ENCODE assay signal across 14 cellular contexts in genomic region chr12:64187370-64187769, GRCh38. TPM values are rescaled to one million over a fixed set of nuclear protein-coding genes. Genes with fewer than 3 reads are reported as not detected.
DNase-seq lines count a peak whose midpoint lies in the region; ATAC-seq, FAIRE-seq and TF ChIP-seq lines count a peak whose summit lies in the region.
"Had no signal": no experiment of that assay in that cellular context is flagged by ENCODE, and none has a peak within 500 bp of the region (broad histone marks: within the 10 kb centered on the region; RNA-seq: fewer than 3 reads in every experiment).

No MANE protein-coding gene starts in this region.

- H3K9me3 ChIP-seq in AG04450 (ENCODE audit: control insufficient read depth, insufficient read depth, low read length) = no peaks in the 10 kb centered on the region
- no peaks in the 10 kb centered on the region for H3K9me3 ChIP-seq in adipocyte (ENCODE audit: control insufficient read depth, low read length)
- H3K9me3 ChIP-seq: vagina had no signal

- no peak overlapping the region for H3K27ac Mint-ChIP-seq in activated CD4-positive, alpha-beta T cell treated with anti-CD3 and anti-CD28 coated beads, Interleukin-2, amount 10 ng/mL, durations not matched to agents 7 days and 5 days

- peaks cover 31% of the 10 kb centered on the region for H3K4me1 ChIP-seq in adipocyte (ENCODE audit: control insufficient read depth, insufficient read depth, low read length)
- H3K4me1 ChIP-seq in foreskin keratinocyte = peaks cover 24% of the 10 kb centered on the region
- H3K4me1 ChIP-seq: vagina had no signal

- ATAC-seq in foreskin keratinocyte = peak; percentile 50
- ATAC-seq in HG02588 (IDR thresholded peaks at IDR 0.05; ENCODE audit: unreplicated experiment) = no peak

- no peak for TF ChIP-seq CTCF in AG04450 (IDR thresholded peaks at IDR 0.05; ENCODE audit: low read depth, low read length)
- no peak for TF ChIP-seq CTCF in foreskin keratinocyte (conservative IDR thresholded peaks at IDR 0.05)

- DNase-seq in AG04450 (ENCODE audit: low read depth, low spot score) (no peak), HTR-8/SVneo (ENCODE audit: insufficient read length, low spot score) (peak; percentile 23), adipocyte (ENCODE audit: low read depth) (peak; percentile 64), foreskin keratinocyte (peak in 1 of 2 donors; percentile 42), GF-D8 (lab: John Stamatoyannopoulos, UW) (no peak)
- DNase-seq in activated CD4-positive, CD25-positive, alpha-beta regulatory T cell (lab: John Stamatoyannopoulos, UW) = no peak
- no peak for DNase-seq in activated CD4-positive, alpha-beta T cell treated with anti-CD3 and anti-CD28 coated beads, Interleukin-2, amount 10 ng/mL, durations not matched to agents 7 days and 5 days
- DNase-seq: NCI-H1930, NCI-H82, nucleus accumbens had no signal

- H3K27me3 ChIP-seq in AG04450 (ENCODE audit: control insufficient read depth, insufficient read depth, low read length) (no peaks in the 10 kb centered on the region), adipocyte (replicated peaks; ENCODE audit: control insufficient read depth, insufficient read depth, low read length) (no peaks in the 10 kb centered on the region), foreskin keratinocyte (no peaks in the 10 kb centered on the region)
- H3K27me3 ChIP-seq: vagina had no signal

- H3K36me3 Mint-ChIP-seq in activated CD4-positive, alpha-beta T cell treated with anti-CD3 and anti-CD28 coated beads, Interleukin-2, amount 10 ng/mL, durations not matched to agents 7 days and 5 days (ENCODE audit: low read depth) = peaks cover 2% of the 10 kb centered on the region

- no peaks in the 10 kb centered on the region for H3K4me1 Mint-ChIP-seq in activated CD4-positive, alpha-beta T cell treated with anti-CD3 and anti-CD28 coated beads, Interleukin-2, amount 10 ng/mL, durations not matched to agents 7 days and 5 days

- POLR2A ChIA-PET in AG04450 (lab: Yijun Ruan, JAX) = no interaction called here
- POLR2A ChIA-PET in activated CD4-positive, alpha-beta T cell treated with anti-CD3 and anti-CD28 coated beads, Interleukin-2, amount 10 ng/mL, durations not matched to agents 7 days and 5 days (lab: Charles Lee) = no interaction called here

- H3K36me3 ChIP-seq in adipocyte (ENCODE audit: control insufficient read depth, insufficient read depth, low read length, severe bottlenecking) = no peaks in the 10 kb centered on the region
- H3K36me3 ChIP-seq: vagina had no signal

- H3K27ac ChIP-seq in AG04450 (ENCODE audit: low read depth, low read length) (peak overlapping the region; percentile 41), foreskin keratinocyte (no peak overlapping the region)
- H3K27ac ChIP-seq: vagina had no signal

- H3K27me3 Mint-ChIP-seq in activated CD4-positive, alpha-beta T cell treated with anti-CD3 and anti-CD28 coated beads, Interleukin-2, amount 10 ng/mL, durations not matched to agents 7 days and 5 days = no peaks in the 10 kb centered on the region
- H3K27me3 Mint-ChIP-seq: brain had no signal

- H3K9me3 Mint-ChIP-seq in activated CD4-positive, alpha-beta T cell treated with anti-CD3 and anti-CD28 coated beads, Interleukin-2, amount 10 ng/mL, durations not matched to agents 7 days and 5 days = no peaks in the 10 kb centered on the region
- H3K9me3 Mint-ChIP-seq: brain had no signal

- CTCF ChIA-PET in AG04450 (lab: Charles Lee) = no interaction called here
- CTCF ChIA-PET in activated CD4-positive, alpha-beta T cell treated with anti-CD3 and anti-CD28 coated beads, Interleukin-2, amount 10 ng/mL, durations not matched to agents 7 days and 5 days (lab: Charles Lee) = no interaction called here

- H3K4me3 Mint-ChIP-seq in activated CD4-positive, alpha-beta T cell treated with anti-CD3 and anti-CD28 coated beads, Interleukin-2, amount 10 ng/mL, durations not matched to agents 7 days and 5 days = no peak overlapping the region
- H3K4me3 Mint-ChIP-seq: brain had no signal

- H3K4me3 ChIP-seq in AG04450 (ENCODE audit: low read depth, low read length) (no peak overlapping the region), adipocyte (ENCODE audit: low read length) (peak overlapping the region; percentile 67)
- H3K4me3 ChIP-seq: vagina had no signal

- peak overlapping the region; percentile 54 for H3K9ac ChIP-seq in adipocyte (ENCODE audit: low read length)

- FAIRE-seq in HTR-8/SVneo (lab: Jason Lieb, UNC) = no peak
- FAIRE-seq: endometrium had no signal

RNA-seq across cellular contexts. Expression of gene KICS2, which starts 34.7 kb away (rescaled TPM):
- polyA plus RNA-seq in AG04450 (2011; rRNA removed) (2.6 and 3.3 TPM in 2 replicates), foreskin keratinocyte (2.7 and 4.0 TPM in 2 replicates)
- 4.6 and 5.2 TPM in 2 replicates for polyA minus RNA-seq in AG04450 (2011; rRNA and poly(A)+ RNA removed)
- 5.5 and 7.7 TPM in 2 replicates for total RNA-seq in foreskin keratinocyte
- total RNA-seq in activated CD4-positive, alpha-beta T cell treated with anti-CD3 and anti-CD28 coated beads, Interleukin-2, amount 10 ng/mL, durations not matched to agents 7 days and 5 days = 1 to 10 TPM; 8.4 to 8.7 TPM

Comparison
In these comparisons a context has a peak if more than half of its experiments do, and no peak if none do; other contexts are left out.
1. DNase-seq: peak in HTR-8/SVneo (single experiment) and adipocyte (single experiment); none in AG04450 (single experiment), activated CD4-positive, CD25-positive, alpha-beta regulatory T cell (0 of 4), activated CD4-positive, alpha-beta T cell treated with anti-CD3 and anti-CD28 coated beads, Interleukin-2, amount 10 ng/mL, durations not matched to agents 7 days and 5 days (single experiment) and GF-D8 (single experiment).